In the genomic region with DNA sequence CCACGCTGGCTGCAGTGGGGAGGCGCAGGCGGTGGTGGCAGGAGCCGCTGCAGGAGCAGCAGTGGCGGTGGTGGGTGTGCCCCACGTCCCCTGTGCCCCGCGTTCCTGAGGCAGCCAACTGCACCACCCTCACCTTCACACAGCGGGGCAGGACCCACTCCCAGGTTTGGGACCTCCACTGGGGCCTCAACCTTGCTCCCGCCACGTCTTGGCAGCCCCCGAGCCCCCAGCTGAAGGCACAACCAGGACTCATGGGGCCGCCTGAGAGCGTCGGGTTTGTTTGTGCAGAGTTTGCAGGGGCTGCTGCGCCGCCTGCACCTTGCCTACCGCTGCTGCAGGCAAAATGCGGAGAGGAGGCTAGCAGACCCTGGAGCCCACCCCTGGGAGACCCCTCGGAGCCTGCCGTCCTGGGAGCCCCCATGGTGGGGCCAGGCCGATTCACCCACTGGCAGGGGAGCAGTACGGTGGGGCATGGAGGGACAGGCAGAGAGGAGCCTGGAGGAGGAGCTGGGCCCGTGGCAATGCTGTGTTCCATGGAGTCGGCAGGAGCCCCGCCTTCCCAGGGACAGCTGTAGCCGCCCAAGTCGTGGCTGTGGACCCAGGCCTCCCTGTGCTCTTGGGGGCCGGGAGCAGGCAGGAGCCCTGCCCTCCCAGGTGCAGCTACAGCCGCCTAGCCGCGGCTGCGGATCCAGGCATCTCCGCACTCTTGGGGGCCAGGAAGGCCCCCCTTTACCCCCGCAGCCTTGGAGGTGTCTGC, we compare ENCODE assay signal across 8 cellular contexts. TPM values are rescaled to one million over a fixed set of nuclear protein-coding genes. Genes with fewer than 3 reads are reported as not detected.
DNase-seq lines count a peak whose midpoint lies in the region; ATAC-seq and TF ChIP-seq lines count a peak whose summit lies in the region.

No MANE protein-coding gene starts in this region.

- H3K4me3 Mint-ChIP-seq in activated CD4-positive, alpha-beta T cell treated with anti-CD3 and anti-CD28 coated beads for 36 hours: peak overlapping the region; percentile 10
- H3K4me3 Mint-ChIP-seq in WTC11: peak overlapping the region; percentile 60
- peak overlapping the region; percentile 59 for H3K4me3 Mint-ChIP-seq in glutamatergic neuron (ENCODE audit: unreplicated experiment)

- H3K36me3 Mint-ChIP-seq in activated CD4-positive, alpha-beta T cell treated with anti-CD3 and anti-CD28 coated beads for 36 hours (ENCODE audit: low read depth): no peaks in the 10 kb centered on the region
- H3K36me3 Mint-ChIP-seq in WTC11 (no peaks in the 10 kb centered on the region), glutamatergic neuron (ENCODE audit: unreplicated experiment) (no peaks in the 10 kb centered on the region)

- peak overlapping the region; percentile 4 for H3K9ac ChIP-seq in rectal smooth muscle tissue (ENCODE audit: low read length)

- H3K4me3 ChIP-seq in rectal smooth muscle tissue (ENCODE audit: low read length): peak overlapping the region; percentile 68

- no peaks in the 10 kb centered on the region for H3K36me3 ChIP-seq in rectal smooth muscle tissue (ENCODE audit: control insufficient read depth, insufficient read depth, low read length)

- peak; percentile 47 for ATAC-seq in activated CD4-positive, alpha-beta T cell treated with anti-CD3 and anti-CD28 coated beads for 36 hours
- peak; percentile 88 for ATAC-seq in WTC11
- ATAC-seq in HG03565 (IDR thresholded peaks at IDR 0.05; ENCODE audit: unreplicated experiment): no peak

- no peaks in the 10 kb centered on the region for H3K4me1 ChIP-seq in rectal smooth muscle tissue (ENCODE audit: control insufficient read depth, insufficient read depth, low read length)

- peaks cover 21% of the 10 kb centered on the region for H3K27me3 Mint-ChIP-seq in activated CD4-positive, alpha-beta T cell treated with anti-CD3 and anti-CD28 coated beads for 36 hours
- H3K27me3 Mint-ChIP-seq in WTC11 (ENCODE audit: low read depth): peaks cover 7% of the 10 kb centered on the region
- H3K27me3 Mint-ChIP-seq in glutamatergic neuron (ENCODE audit: unreplicated experiment): peaks cover 5% of the 10 kb centered on the region

- DNase-seq in activated CD4-positive, alpha-beta T cell treated with anti-CD3 and anti-CD28 coated beads for 36 hours: peak; percentile 30
- no peak for DNase-seq in activated CD4-positive, alpha-beta T cell treated with anti-CD3 and anti-CD28 coated beads, Interleukin-2, amount 50 U/mL, for 1 hour
- peak; percentile 69 for DNase-seq in WTC11 (ENCODE audit: low spot score)
- DNase-seq in glutamatergic neuron: peak; percentile 59
- no peak for DNase-seq in NCI-H1930 (lab: John Stamatoyannopoulos, UW)
- DNase-seq in globus pallidus (ENCODE audit: low spot score): no peak

- TF ChIP-seq CTCF in WTC11 (IDR thresholded peaks at IDR 0.05): no peak
- no peak for TF ChIP-seq CTCF in glutamatergic neuron (IDR thresholded peaks at IDR 0.05; ENCODE audit: partially characterized antibody, unreplicated experiment)

- CTCF ChIA-PET in activated CD4-positive, alpha-beta T cell treated with anti-CD3 and anti-CD28 coated beads for 36 hours (lab: Charles Lee): interaction anchor here (0.5 to 9.6 kb wide), 9 partner anchors 8 to 602 kb away, joined by 3 to 222 read pairs (median 3); a partner anchor contains a TSS
- CTCF ChIA-PET in WTC11 (lab: Charles Lee): interaction anchor here (0.7 to 9.3 kb wide), 9 partner anchors 14 to 601 kb away, joined by 3 to 171 read pairs (median 7); a partner anchor contains a TSS

- H3K9me3 Mint-ChIP-seq in activated CD4-positive, alpha-beta T cell treated with anti-CD3 and anti-CD28 coated beads for 36 hours (ENCODE audit: low read depth): no peaks in the 10 kb centered on the region
- H3K9me3 Mint-ChIP-seq in WTC11: no peaks in the 10 kb centered on the region
- H3K9me3 Mint-ChIP-seq in glutamatergic neuron (ENCODE audit: unreplicated experiment): peaks cover 3% of the 10 kb centered on the region

- H3K27ac ChIP-seq in rectal smooth muscle tissue (ENCODE audit: low read depth, low read length): no peak overlapping the region

- peaks cover 2% of the 10 kb centered on the region for H3K4me1 Mint-ChIP-seq in activated CD4-positive, alpha-beta T cell treated with anti-CD3 and anti-CD28 coated beads for 36 hours
- H3K4me1 Mint-ChIP-seq in WTC11: 0 out of 2 replicates have a peak, but pooled peaks cover 6% of the 10 kb centered on the region
- H3K4me1 Mint-ChIP-seq in glutamatergic neuron (ENCODE audit: low read depth, unreplicated experiment): no peaks in the 10 kb centered on the region

- no peak overlapping the region for H3K27ac Mint-ChIP-seq in activated CD4-positive, alpha-beta T cell treated with anti-CD3 and anti-CD28 coated beads for 36 hours
- H3K27ac Mint-ChIP-seq in WTC11: no peak overlapping the region
- H3K27ac Mint-ChIP-seq in glutamatergic neuron (ENCODE audit: unreplicated experiment): no peak overlapping the region

- peaks cover 3% of the 10 kb centered on the region for H3K27me3 ChIP-seq in rectal smooth muscle tissue (ENCODE audit: control insufficient read depth, insufficient read depth, low read length)

- intact Hi-C loops in activated CD4-positive, alpha-beta T cell treated with anti-CD3 and anti-CD28 coated beads for 36 hours (cut with DNase I, micrococcal nuclease): loop anchor here (5.0 to 10.0 kb wide), 2 partner anchors 129 to 594 kb away; a partner anchor contains a TSS

- POLR2A ChIA-PET in activated CD4-positive, alpha-beta T cell treated with anti-CD3 and anti-CD28 coated beads for 36 hours (lab: Charles Lee): interaction anchor here (0.7 kb wide), 1 partner anchor 139 kb away, joined by 3 read pairs; no protein-coding TSS in a partner anchor
- POLR2A ChIA-PET in WTC11 (lab: Charles Lee): interaction anchor here (1.2 kb wide), 2 partner anchors 14 to 43 kb away, joined by 4 to 5 read pairs; a partner anchor contains a TSS

TF ChIP-seq in WTC11, 78 proteins besides CTCF, POLR2A, EP300 and RAD21:
- TF ChIP-seq, protein P1, sequence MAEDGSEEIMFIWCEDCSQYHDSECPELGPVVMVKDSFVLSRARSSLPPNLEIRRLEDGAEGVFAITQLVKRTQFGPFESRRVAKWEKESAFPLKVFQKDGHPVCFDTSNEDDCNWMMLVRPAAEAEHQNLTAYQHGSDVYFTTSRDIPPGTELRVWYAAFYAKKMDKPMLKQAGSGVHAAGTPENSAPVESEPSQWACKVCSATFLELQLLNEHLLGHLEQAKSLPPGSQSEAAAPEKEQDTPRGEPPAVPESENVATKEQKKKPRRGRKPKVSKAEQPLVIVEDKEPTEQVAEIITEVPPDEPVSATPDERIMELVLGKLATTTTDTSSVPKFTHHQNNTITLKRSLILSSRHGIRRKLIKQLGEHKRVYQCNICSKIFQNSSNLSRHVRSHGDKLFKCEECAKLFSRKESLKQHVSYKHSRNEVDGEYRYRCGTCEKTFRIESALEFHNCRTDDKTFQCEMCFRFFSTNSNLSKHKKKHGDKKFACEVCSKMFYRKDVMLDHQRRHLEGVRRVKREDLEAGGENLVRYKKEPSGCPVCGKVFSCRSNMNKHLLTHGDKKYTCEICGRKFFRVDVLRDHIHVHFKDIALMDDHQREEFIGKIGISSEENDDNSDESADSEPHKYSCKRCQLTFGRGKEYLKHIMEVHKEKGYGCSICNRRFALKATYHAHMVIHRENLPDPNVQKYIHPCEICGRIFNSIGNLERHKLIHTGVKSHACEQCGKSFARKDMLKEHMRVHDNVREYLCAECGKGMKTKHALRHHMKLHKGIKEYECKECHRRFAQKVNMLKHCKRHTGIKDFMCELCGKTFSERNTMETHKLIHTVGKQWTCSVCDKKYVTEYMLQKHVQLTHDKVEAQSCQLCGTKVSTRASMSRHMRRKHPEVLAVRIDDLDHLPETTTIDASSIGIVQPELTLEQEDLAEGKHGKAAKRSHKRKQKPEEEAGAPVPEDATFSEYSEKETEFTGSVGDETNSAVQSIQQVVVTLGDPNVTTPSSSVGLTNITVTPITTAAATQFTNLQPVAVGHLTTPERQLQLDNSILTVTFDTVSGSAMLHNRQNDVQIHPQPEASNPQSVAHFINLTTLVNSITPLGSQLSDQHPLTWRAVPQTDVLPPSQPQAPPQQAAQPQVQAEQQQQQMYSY (CRISPR knock-in tag; IDR thresholded peaks at IDR 0.05): peak; percentile 85
- TF ChIP-seq ZNF423 (CRISPR knock-in tag; IDR thresholded peaks at IDR 0.05): 0 out of 2 replicates have a peak, but pooled peaks have one; percentile 24
- TF ChIP-seq, protein P2, sequence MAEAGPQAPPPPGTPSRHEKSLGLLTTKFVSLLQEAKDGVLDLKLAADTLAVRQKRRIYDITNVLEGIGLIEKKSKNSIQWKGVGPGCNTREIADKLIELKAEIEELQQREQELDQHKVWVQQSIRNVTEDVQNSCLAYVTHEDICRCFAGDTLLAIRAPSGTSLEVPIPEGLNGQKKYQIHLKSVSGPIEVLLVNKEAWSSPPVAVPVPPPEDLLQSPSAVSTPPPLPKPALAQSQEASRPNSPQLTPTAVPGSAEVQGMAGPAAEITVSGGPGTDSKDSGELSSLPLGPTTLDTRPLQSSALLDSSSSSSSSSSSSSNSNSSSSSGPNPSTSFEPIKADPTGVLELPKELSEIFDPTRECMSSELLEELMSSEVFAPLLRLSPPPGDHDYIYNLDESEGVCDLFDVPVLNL (CRISPR knock-in tag; IDR thresholded peaks at IDR 0.05; ENCODE audit: borderline replicate concordance, low read depth): no peak
- TF ChIP-seq, protein P3, sequence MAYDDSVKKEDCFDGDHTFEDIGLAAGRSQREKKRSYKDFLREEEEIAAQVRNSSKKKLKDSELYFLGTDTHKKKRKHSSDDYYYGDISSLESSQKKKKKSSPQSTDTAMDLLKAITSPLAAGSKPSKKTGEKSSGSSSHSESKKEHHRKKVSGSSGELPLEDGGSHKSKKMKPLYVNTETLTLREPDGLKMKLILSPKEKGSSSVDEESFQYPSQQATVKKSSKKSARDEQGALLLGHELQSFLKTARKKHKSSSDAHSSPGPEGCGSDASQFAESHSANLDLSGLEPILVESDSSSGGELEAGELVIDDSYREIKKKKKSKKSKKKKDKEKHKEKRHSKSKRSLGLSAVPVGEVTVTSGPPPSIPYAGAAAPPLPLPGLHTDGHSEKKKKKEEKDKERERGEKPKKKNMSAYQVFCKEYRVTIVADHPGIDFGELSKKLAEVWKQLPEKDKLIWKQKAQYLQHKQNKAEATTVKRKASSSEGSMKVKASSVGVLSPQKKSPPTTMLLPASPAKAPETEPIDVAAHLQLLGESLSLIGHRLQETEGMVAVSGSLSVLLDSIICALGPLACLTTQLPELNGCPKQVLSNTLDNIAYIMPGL (CRISPR knock-in tag; IDR thresholded peaks at IDR 0.05): peak; percentile 8; the same call in 1 of the 2 replicates

RNA-seq across cellular contexts. Expression of a gene that starts 14.7 kb away (rescaled TPM):
- under 1 TPM; 0.16 to 0.30 TPM for total RNA-seq in activated CD4-positive, alpha-beta T cell treated with anti-CD3 and anti-CD28 coated beads for 36 hours
- total RNA-seq in WTC11 (2021) (1.9 to 2.5 TPM (median 2.1 TPM) in 3 replicates), glutamatergic neuron (ENCODE audit: unreplicated experiment) (0.91 TPM)

Comparison
In these comparisons a context has a peak if more than half of its experiments do, and no peak if none do; other contexts are left out.
1. DNase-seq: peak in activated CD4-positive, alpha-beta T cell treated with anti-CD3 and anti-CD28 coated beads for 36 hours (single experiment), WTC11 (single experiment) and glutamatergic neuron (single experiment); none in activated CD4-positive, alpha-beta T cell treated with anti-CD3 and anti-CD28 coated beads, Interleukin-2, amount 50 U/mL, for 1 hour (single experiment), NCI-H1930 (0 of 2) and globus pallidus (single experiment).
2. H3K4me3 Mint-ChIP-seq: peak in every context shown above with its lines; median percentile 60 in WTC11; 59 in glutamatergic neuron; 10 in activated CD4-positive, alpha-beta T cell treated with anti-CD3 and anti-CD28 coated beads for 36 hours.